Comparison of ENCODE assay signal across 37 cellular contexts in the genomic region with DNA sequence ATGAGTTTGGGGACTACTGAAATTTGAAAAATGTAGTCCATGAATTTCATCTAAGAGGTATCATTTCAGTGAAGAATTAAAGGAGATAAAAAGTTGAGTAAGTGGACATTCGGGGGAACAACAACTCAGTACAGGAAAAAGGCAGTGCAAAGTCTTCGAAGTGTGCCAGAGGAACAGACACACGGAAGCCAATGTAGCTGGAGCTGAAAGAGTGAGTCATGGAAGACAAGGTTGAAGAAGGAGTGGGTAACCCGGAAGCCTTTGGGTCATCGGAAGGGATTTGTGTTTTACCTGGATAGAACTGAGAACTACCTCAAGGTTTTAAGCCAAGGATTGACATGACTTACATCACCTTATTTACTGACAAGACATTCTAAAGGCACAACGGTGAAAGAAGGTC.
"Had no signal": no experiment of that assay in that cellular context is flagged by ENCODE, and none has a peak within 500 bp of the region (broad histone marks: within the 10 kb centered on the region; RNA-seq: fewer than 3 reads in every experiment).

No MANE protein-coding gene starts in this region.

- H3K9me3 Mint-ChIP-seq: brain had no signal

- H3K4me3 Mint-ChIP-seq: activated B cell treated with CpG ODN at 0.5 μM for 24 hours; activated CD4-positive, alpha-beta memory T cell treated with anti-CD3 and anti-CD28 coated beads for 36 hours; activated CD4-positive, alpha-beta T cell treated with anti-CD3 and anti-CD28 coated beads, Interleukin-2, amount 10 ng/mL, durations not matched to agents 24 days and 14 days; activated CD8-positive, alpha-beta T cell treated with anti-CD3 and anti-CD28 coated beads for 36 hours; activated naive CD4-positive, alpha-beta T cell treated with anti-CD3 and anti-CD28 coated beads for 36 hours; activated naive CD8-positive, alpha-beta T cell treated with anti-CD3 and anti-CD28 coated beads for 36 hours; activated T-cell treated with anti-CD3 and anti-CD28 coated beads, Interleukin-2, amount 50 U/mL, for 4 hours; activated T-cell treated with anti-CD3 and anti-CD28 coated beads, Interleukin-2, amount 50 U/mL, for 72 hours; activated T-helper 1 cell treated with anti-CD3 and anti-CD28 coated beads, Interleukin-12 subunit alpha, Interleukin-12 subunit beta, Interleukin-2, Interleukin-4 antibody, amounts not matched to agents 30 ng/mL and 10 ng/mL and 1 ng/mL, durations not matched to agents 14 hours and 24 hours and 36 hours; activated T-helper 17 cell treated with anti-CD3 and anti-CD28 coated beads, Interleukin-2, amount 50 U/mL, for 72 hours; brain; central memory CD8-positive, alpha-beta T cell; T-helper 1 cell treated with Interleukin-12 subunit alpha and Interleukin-12 subunit beta and Interleukin-4 antibody, amounts not matched to agents 30 μg/mL and 1 μg/mL, for 36 hours; T-helper 2 cell treated with Interferon-gamma antibody and Interleukin-4, amounts not matched to agents 5 μg/mL and 100 μg/mL, for 36 hours had no signal

- H3K4me1 Mint-ChIP-seq: activated B cell treated with CpG ODN at 0.5 μM for 24 hours; activated CD4-positive, alpha-beta T cell treated with anti-CD3 and anti-CD28 coated beads, Interleukin-2, amount 10 ng/mL, durations not matched to agents 24 days and 14 days; activated naive CD8-positive, alpha-beta T cell treated with anti-CD3 and anti-CD28 coated beads for 36 hours; activated T-helper 17 cell treated with anti-CD3 and anti-CD28 coated beads, Interleukin-2, amount 50 U/mL, for 72 hours; brain; central memory CD8-positive, alpha-beta T cell had no signal

- H3K4me1 ChIP-seq: adrenal gland had no signal

- H3K27me3 ChIP-seq: adrenal gland, cardiac muscle cell had no signal

- H3K27ac Mint-ChIP-seq: activated B cell treated with CpG ODN at 0.5 μM for 24 hours; activated CD4-positive, alpha-beta memory T cell treated with anti-CD3 and anti-CD28 coated beads for 36 hours; activated CD4-positive, alpha-beta T cell treated with anti-CD3 and anti-CD28 coated beads, Interleukin-2, amount 10 ng/mL, durations not matched to agents 24 days and 14 days; activated CD8-positive, alpha-beta T cell treated with anti-CD3 and anti-CD28 coated beads for 36 hours; activated naive CD4-positive, alpha-beta T cell treated with anti-CD3 and anti-CD28 coated beads for 36 hours; activated naive CD4-positive, alpha-beta T cell treated with anti-CD3 and anti-CD28 coated beads, Interleukin-2, amount 50 U/mL, for 72 hours; activated naive CD8-positive, alpha-beta T cell treated with anti-CD3 and anti-CD28 coated beads for 36 hours; activated T-cell treated with anti-CD3 and anti-CD28 coated beads, Interleukin-2, amount 50 U/mL, for 72 hours; activated T-helper 1 cell treated with anti-CD3 and anti-CD28 coated beads, Interleukin-12 subunit alpha, Interleukin-12 subunit beta, Interleukin-2, Interleukin-4 antibody, amounts not matched to agents 30 ng/mL and 10 ng/mL and 1 ng/mL, durations not matched to agents 14 hours and 24 hours and 36 hours; activated T-helper 17 cell treated with anti-CD3 and anti-CD28 coated beads, Interleukin-2, amount 50 U/mL, for 72 hours; brain; T-helper 1 cell treated with Interleukin-12 subunit alpha and Interleukin-12 subunit beta and Interleukin-4 antibody, amounts not matched to agents 30 μg/mL and 1 μg/mL, for 36 hours; T-helper 2 cell treated with Interferon-gamma antibody and Interleukin-4, amounts not matched to agents 5 μg/mL and 100 μg/mL, for 36 hours had no signal

- H3K27ac ChIP-seq: adrenal gland, cardiac muscle cell, VCaP had no signal

- H3K36me3 ChIP-seq: adrenal gland had no signal

- H3K36me3 Mint-ChIP-seq: activated CD4-positive, alpha-beta memory T cell treated with anti-CD3 and anti-CD28 coated beads for 36 hours; activated naive CD4-positive, alpha-beta T cell treated with anti-CD3 and anti-CD28 coated beads, Interleukin-2, amount 50 U/mL, for 72 hours; activated naive CD8-positive, alpha-beta T cell treated with anti-CD3 and anti-CD28 coated beads for 36 hours; brain had no signal

- FAIRE-seq: bronchial epithelial cell, TTC549 had no signal

- DNase-seq: activated B cell treated with CpG ODN at 0.5 μM for 24 hours; activated CD4-positive, alpha-beta memory T cell treated with anti-CD3 and anti-CD28 coated beads for 36 hours; activated CD4-positive, alpha-beta T cell treated with anti-CD3 and anti-CD28 coated beads for 4 hours; activated CD4-positive, alpha-beta T cell treated with anti-CD3 and anti-CD28 coated beads, Interleukin-2, amount 10 ng/mL, durations not matched to agents 24 days and 14 days; activated CD4-positive, alpha-beta T cell treated with anti-CD3 and anti-CD28 coated beads, Interleukin-2, amount 50 U/mL, for 1 hour; activated CD4-positive, alpha-beta T cell treated with anti-CD3 and anti-CD28 coated beads, Interleukin-2, amount 50 U/mL, for 4 hours; activated CD4-positive, CD25-positive, alpha-beta regulatory T cell treated with anti-CD3 and anti-CD28 coated beads, Interleukin-2, amount 50 U/mL, for 72 hours; activated CD8-positive, alpha-beta memory T cell treated with anti-CD3 and anti-CD28 coated beads, Interleukin-2, amount 50 U/mL, for 4 hours; activated CD8-positive, alpha-beta T cell treated with anti-CD3 and anti-CD28 coated beads for 36 hours; activated effector memory CD4-positive, alpha-beta T cell treated with anti-CD3 and anti-CD28 coated beads, Interleukin-2, amount 50 U/mL, for 16 hours; activated gamma-delta T cell treated with Interleukin-2 at 50 U/mL for 16 hours; activated naive CD4-positive, alpha-beta T cell; activated naive CD4-positive, alpha-beta T cell treated with anti-CD3 and anti-CD28 coated beads for 36 hours; activated naive CD4-positive, alpha-beta T cell treated with anti-CD3 and anti-CD28 coated beads, Interleukin-2, amount 50 U/mL, for 16 hours; activated naive CD8-positive, alpha-beta T cell treated with anti-CD3 and anti-CD28 coated beads for 36 hours; activated T-cell treated with anti-CD3 and anti-CD28 coated beads for 4 hours; activated T-cell treated with anti-CD3 and anti-CD28 coated beads, Interleukin-2, amount 50 U/mL, for 1 hour; activated T-cell treated with anti-CD3 and anti-CD28 coated beads, Interleukin-2, amount 50 U/mL, for 4 hours; activated T-cell treated with anti-CD3 and anti-CD28 coated beads, Interleukin-2, amount 50 U/mL, for 72 hours; adrenal gland; amniotic stem cell; aorta; caudate nucleus; cerebellar nuclear complex; T-helper 2 cell; T-helper 9 cell had no signal

- H3K27me3 Mint-ChIP-seq: activated B cell treated with CpG ODN at 0.5 μM for 24 hours; activated CD4-positive, alpha-beta memory T cell treated with anti-CD3 and anti-CD28 coated beads for 36 hours; activated CD4-positive, alpha-beta T cell treated with anti-CD3 and anti-CD28 coated beads, Interleukin-2, amount 10 ng/mL, durations not matched to agents 24 days and 14 days; activated CD8-positive, alpha-beta T cell treated with anti-CD3 and anti-CD28 coated beads for 36 hours; activated naive CD8-positive, alpha-beta T cell treated with anti-CD3 and anti-CD28 coated beads for 36 hours; activated T-helper 17 cell treated with anti-CD3 and anti-CD28 coated beads, Interleukin-2, amount 50 U/mL, for 72 hours; brain; central memory CD8-positive, alpha-beta T cell had no signal

- ATAC-seq: activated CD8-positive, alpha-beta T cell treated with anti-CD3 and anti-CD28 coated beads for 36 hours; activated naive CD4-positive, alpha-beta T cell treated with anti-CD3 and anti-CD28 coated beads, Interleukin-2, amount 50 U/mL, for 72 hours; activated T-cell treated with anti-CD3 and anti-CD28 coated beads, Interleukin-2, amount 50 U/mL, for 4 hours; activated T-cell treated with anti-CD3 and anti-CD28 coated beads, Interleukin-2, amount 50 U/mL, for 72 hours; activated T-helper 17 cell treated with anti-CD3 and anti-CD28 coated beads, Interleukin-2, amount 50 U/mL, for 72 hours had no signal

- H3K4me3 ChIP-seq: adrenal gland, cardiac muscle cell had no signal
